Comparison of ENCODE assay signal across 6 cellular contexts in genomic region chr4:61405307-61405706, GRCh38.
"Had no signal": no experiment of that assay in that cellular context is flagged by ENCODE, and none has a peak within 500 bp of the region (broad histone marks: within the 10 kb centered on the region; RNA-seq: fewer than 3 reads in every experiment).

No MANE protein-coding gene starts in this region.

- H3K27ac ChIP-seq: HL-60 had no signal

- ATAC-seq: HepG2, K562 had no signal

- H3K4me3 ChIP-seq: K562 had no signal

- DNase-seq: IMR-90, KBM-7, KG1 had no signal
